In genomic region chr16:70696368-70696767, GRCh38 we compare ENCODE assay signal across 10 cellular contexts. TPM values are rescaled to one million over a fixed set of nuclear protein-coding genes. Genes with fewer than 3 reads are reported as not detected.
DNase-seq lines count a peak whose midpoint lies in the region; ATAC-seq and TF ChIP-seq lines count a peak whose summit lies in the region.
"Had no signal": no experiment of that assay in that cellular context is flagged by ENCODE, and none has a peak within 500 bp of the region (broad histone marks: within the 10 kb centered on the region; RNA-seq: fewer than 3 reads in every experiment).

No MANE protein-coding gene starts in this region.

- no peak overlapping the region for H2AK5ac ChIP-seq in neuronal stem cell (ENCODE audit: low read depth, low read length)

- no peak overlapping the region for H3K4ac ChIP-seq in neuronal stem cell (ENCODE audit: low read length)

- peak overlapping the region; percentile 73 for H3K14ac ChIP-seq in neuronal stem cell (ENCODE audit: low read length)

- peaks cover 58 to 99% (median 88%) of the 10 kb centered on the region in 9 donors for H3K4me1 ChIP-seq in heart right ventricle
- H3K4me1 ChIP-seq in neuronal stem cell (ENCODE audit: control insufficient read depth in 2 of 2, insufficient read depth in 1 of 2, low read depth in 1 of 2, low read length in 2 of 2): peaks cover 40 to 44% of the 10 kb centered on the region in 2 donors
- H3K4me1 ChIP-seq in vagina: peaks cover 100% of the 10 kb centered on the region
- H3K4me1 ChIP-seq in foreskin keratinocyte: peaks cover 48% of the 10 kb centered on the region

- H3K23ac ChIP-seq in neuronal stem cell (ENCODE audit: low read depth, low read length, poor library complexity): no peak overlapping the region

- peaks cover 94% of the 10 kb centered on the region for H3K4me1 Mint-ChIP-seq in chondrocyte (ENCODE audit: low read depth)
- peaks cover 10% of the 10 kb centered on the region for H3K4me1 Mint-ChIP-seq in glutamatergic neuron (ENCODE audit: low read depth, unreplicated experiment)

- no peaks in the 10 kb centered on the region for H3K27me3 Mint-ChIP-seq in chondrocyte (ENCODE audit: low read depth)
- H3K27me3 Mint-ChIP-seq in glutamatergic neuron (ENCODE audit: unreplicated experiment): peaks cover 1% of the 10 kb centered on the region

- H3K9ac ChIP-seq in neuronal stem cell (ENCODE audit: low read depth, low read length, poor library complexity): no peak overlapping the region

- H3K79me1 ChIP-seq in neuronal stem cell (ENCODE audit: low read depth, low read length): peaks cover 4% of the 10 kb centered on the region

- H3K27me3 ChIP-seq in heart right ventricle (no peaks in the 10 kb centered on the region), neuronal stem cell (ENCODE audit: control insufficient read depth in 3 of 3, insufficient read depth in 3 of 3, low read depth in 1 of 3, low read length in 3 of 3) (no peaks in the 10 kb centered on the region), vagina (no peaks in the 10 kb centered on the region), foreskin keratinocyte (no peaks in the 10 kb centered on the region)
- H3K27me3 ChIP-seq: BE2C had no signal

- H3K27ac Mint-ChIP-seq in chondrocyte (ENCODE audit: unreplicated experiment): peak overlapping the region; percentile 100
- no peak overlapping the region for H3K27ac Mint-ChIP-seq in glutamatergic neuron (ENCODE audit: unreplicated experiment)

- H4K91ac ChIP-seq in neuronal stem cell (ENCODE audit: low read depth, low read length, poor library complexity): no peak overlapping the region

- H3K4me2 ChIP-seq in neuronal stem cell (ENCODE audit: insufficient read depth, low read length, poor library complexity, severe bottlenecking): no peak overlapping the region

- H2BK5ac ChIP-seq in neuronal stem cell (ENCODE audit: low read length): no peak overlapping the region

- H3K27ac ChIP-seq in heart right ventricle (peak overlapping the region in 9 of 10 donors; percentile 57 to 94 (median 76)), neuronal stem cell (replicated peaks; ENCODE audit: low read length) (no peak overlapping the region), vagina (peak overlapping the region; percentile 98), foreskin keratinocyte (no peak overlapping the region)

- no peak overlapping the region for H2BK120ac ChIP-seq in neuronal stem cell (ENCODE audit: low read depth, low read length)

- peak overlapping the region; percentile 45 for H2BK15ac ChIP-seq in neuronal stem cell (ENCODE audit: low read length)

- intact Hi-C loops in heart right ventricle (cut with DNase I): loop anchor here in 1 of 10 donors (5.0 kb wide), 1 partner anchor 36 kb away; no protein-coding TSS in a partner anchor
- intact Hi-C loops in cardiac septum (cut with DNase I): no loop called here
- intact Hi-C loops in vagina (cut with DNase I): no loop called here

- no peak overlapping the region for H2BK12ac ChIP-seq in neuronal stem cell (ENCODE audit: low read length)

- H3K9me3 ChIP-seq in heart right ventricle (no peaks in the 10 kb centered on the region), neuronal stem cell (replicated peaks in 1 of 2; ENCODE audit: control insufficient read depth in 2 of 2, insufficient read depth in 1 of 2, low read depth in 1 of 2, low read length in 2 of 2) (peaks cover 0 to 8% of the 10 kb centered on the region in 2 donors), vagina (no peaks in the 10 kb centered on the region)
- H3K9me3 ChIP-seq: BE2C had no signal

- DNase-seq in heart right ventricle: no peak
- no peak for DNase-seq in cardiac septum (ENCODE audit: low spot score)
- DNase-seq in chondrocyte (ENCODE audit: low spot score): no peak
- DNase-seq in neuronal stem cell (ENCODE audit: low spot score): no peak
- no peak for DNase-seq in vagina (ENCODE audit: extremely low spot score in 2 of 2)
- DNase-seq in foreskin keratinocyte: no peak
- no peak for DNase-seq in glutamatergic neuron
- DNase-seq: MM.1S had no signal

- H3K36me3 ChIP-seq in heart right ventricle: peaks cover 0 to 10% (median 0%) of the 10 kb centered on the region in 9 donors
- H3K36me3 ChIP-seq in neuronal stem cell (replicated peaks in 1 of 2; ENCODE audit: control insufficient read depth in 2 of 2, insufficient read depth in 2 of 2, low read length in 2 of 2): peaks cover 3 to 12% of the 10 kb centered on the region in 2 donors
- no peaks in the 10 kb centered on the region for H3K36me3 ChIP-seq in vagina
- H3K36me3 ChIP-seq: BE2C had no signal

- H3K36me3 Mint-ChIP-seq in chondrocyte (ENCODE audit: low read depth): peaks cover 4% of the 10 kb centered on the region
- peaks cover 4% of the 10 kb centered on the region for H3K36me3 Mint-ChIP-seq in glutamatergic neuron (ENCODE audit: unreplicated experiment)

- ATAC-seq in heart right ventricle (no peak), foreskin keratinocyte (no peak), GM21515 (IDR thresholded peaks at IDR 0.05; ENCODE audit: unreplicated experiment) (no peak)

- H2AFZ ChIP-seq in neuronal stem cell (ENCODE audit: low read length): no peak overlapping the region

- no peak for TF ChIP-seq CTCF in heart right ventricle (IDR thresholded peaks at IDR 0.05)
- TF ChIP-seq CTCF in chondrocyte (IDR thresholded peaks at IDR 0.05): no peak
- no peak for TF ChIP-seq CTCF in vagina (IDR thresholded peaks at IDR 0.05)
- no peak for TF ChIP-seq CTCF in foreskin keratinocyte (conservative IDR thresholded peaks at IDR 0.05)
- TF ChIP-seq CTCF in glutamatergic neuron (IDR thresholded peaks at IDR 0.05; ENCODE audit: partially characterized antibody, unreplicated experiment): no peak

- TF ChIP-seq POLR2A in vagina (IDR thresholded peaks at IDR 0.05): no peak

- no peak overlapping the region for H3K4me3 ChIP-seq in heart right ventricle
- H3K4me3 ChIP-seq in neuronal stem cell (ENCODE audit: low read length in 2 of 2): no peak overlapping the region
- H3K4me3 ChIP-seq in vagina: no peak overlapping the region

- peak overlapping the region; percentile 71 for H3K18ac ChIP-seq in neuronal stem cell (ENCODE audit: low read length)

- no peaks in the 10 kb centered on the region for H3K9me3 Mint-ChIP-seq in chondrocyte (ENCODE audit: low read depth)
- peaks cover 11% of the 10 kb centered on the region for H3K9me3 Mint-ChIP-seq in glutamatergic neuron (ENCODE audit: unreplicated experiment)

- no peak overlapping the region for H3K4me3 Mint-ChIP-seq in chondrocyte (ENCODE audit: unreplicated experiment)
- H3K4me3 Mint-ChIP-seq in glutamatergic neuron (ENCODE audit: unreplicated experiment): no peak overlapping the region

- WGBS in heart right ventricle, 2 donors: 91 to 97% methylated on average over 8 of the region's 8 CpGs
- no CpG with 5 or more reads among the region's 8 CpGs for WGBS in neuronal stem cell (ENCODE audit: extremely low coverage in 2 of 2, insufficient read length in 2 of 2, insufficient replicate concordance in 1 of 2), 2 donors

- no peak overlapping the region for H4K8ac ChIP-seq in neuronal stem cell (ENCODE audit: low read depth, low read length)

RNA-seq across cellular contexts. Expression of gene MTSS2, which starts 10.5 kb away (rescaled TPM):
- 100 to 1,000 TPM in 2 of 10 donors, 10 to 100 TPM in 8; 39.8 to 121 (median 62.1) TPM for total RNA-seq in heart right ventricle
- polyA plus RNA-seq in heart right ventricle: 10 to 100 TPM; 39.0 to 39.7 TPM
- 63.4 TPM for total RNA-seq in cardiac septum
- 243 to 296 TPM (median 282 TPM) in 3 replicates for total RNA-seq in chondrocyte
- 45.9 TPM for polyA plus RNA-seq in neuronal stem cell (2013, experiment 1 of 2)
- polyA plus RNA-seq in neuronal stem cell (2013, experiment 2 of 2): 48.5 TPM
- 102 TPM for total RNA-seq in vagina
- total RNA-seq in foreskin keratinocyte: 31.0 and 40.9 TPM in 2 replicates
- polyA plus RNA-seq in foreskin keratinocyte: 12.5 and 17.4 TPM in 2 replicates
- 36.2 TPM for total RNA-seq in glutamatergic neuron (ENCODE audit: unreplicated experiment)

RNA-seq across cellular contexts. Expression of gene IL34, which starts 50.0 kb away (rescaled TPM):
- total RNA-seq in heart right ventricle: 1 to 10 TPM in 8 of 10 donors, under 1 TPM in 2; 0.37 to 4.4 (median 2.1) TPM
- 1 to 10 TPM in 1 of 2 donors, under 1 TPM in 1; 0.72 to 2.7 TPM for polyA plus RNA-seq in heart right ventricle
- total RNA-seq in cardiac septum: 1.2 TPM
- 13.0 to 25.0 TPM (median 20.8 TPM) in 3 replicates for total RNA-seq in chondrocyte
- not detected for polyA plus RNA-seq in neuronal stem cell (2013, experiment 1 of 2)
- 0.03 TPM for polyA plus RNA-seq in neuronal stem cell (2013, experiment 2 of 2)
- 6.1 TPM for total RNA-seq in vagina
- 0.11 and 0.17 TPM in 2 replicates for total RNA-seq in foreskin keratinocyte
- polyA plus RNA-seq in foreskin keratinocyte: 0.13 and 0.19 TPM in 2 replicates
- total RNA-seq in glutamatergic neuron (ENCODE audit: unreplicated experiment): 0.42 TPM

Comparison
In these comparisons a context has a peak if more than half of its experiments do, and no peak if none do; other contexts are left out.
1. H3K27ac ChIP-seq: peak in heart right ventricle (9 of 10) and vagina (single experiment); none in neuronal stem cell (single experiment) and foreskin keratinocyte (single experiment).